ENCODE assay signal across 18 cellular contexts in the genomic region with DNA sequence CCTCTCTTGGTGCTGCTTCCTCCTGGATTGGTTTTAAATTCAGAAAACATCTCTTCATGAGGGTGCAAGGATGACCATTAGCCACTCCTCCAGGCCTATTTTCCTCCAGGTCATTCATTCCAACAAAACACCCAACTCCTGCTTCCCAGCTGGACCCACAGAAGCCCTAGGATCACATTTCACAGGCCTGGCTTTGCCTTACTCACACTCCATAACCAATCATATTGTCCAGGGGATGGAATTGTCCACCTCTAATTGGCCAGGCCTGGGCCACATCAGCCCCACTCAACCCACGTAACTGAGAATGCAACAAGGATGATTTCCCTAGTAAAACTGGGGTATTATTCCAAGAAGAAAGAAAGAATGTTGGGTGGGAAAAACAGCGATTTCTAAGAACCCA.
DNase-seq lines count a peak whose midpoint lies in the region; ATAC-seq, FAIRE-seq and TF ChIP-seq lines count a peak whose summit lies in the region.
"Had no signal": no experiment of that assay in that cellular context is flagged by ENCODE, and none has a peak within 500 bp of the region (broad histone marks: within the 10 kb centered on the region; RNA-seq: fewer than 3 reads in every experiment).

No MANE protein-coding gene starts in this region.

- no peaks in the 10 kb centered on the region for H4K20me1 ChIP-seq in neural progenitor cell (ENCODE audit: low read depth)
- H4K20me1 ChIP-seq: BLaER1 had no signal

- peak; percentile 7 for FAIRE-seq in bronchial epithelial cell (lab: Jason Lieb, UNC)
- FAIRE-seq: A549 had no signal

- ATAC-seq in activated naive CD4-positive, alpha-beta T cell treated with anti-CD3 and anti-CD28 coated beads, Interleukin-2, amount 50 U/mL, for 72 hours = no peak
- ATAC-seq: A549 had no signal

- H3K79me2 ChIP-seq in neural progenitor cell (ENCODE audit: low read depth) = no peaks in the 10 kb centered on the region

- H3K4me3 ChIP-seq in bronchial epithelial cell (ENCODE audit: low read depth, low read length) = no peak overlapping the region
- H3K4me3 ChIP-seq in neural progenitor cell = no peak overlapping the region
- H3K4me3 ChIP-seq: A549, BLaER1 had no signal

- H2AFZ ChIP-seq in neural progenitor cell (replicated peaks) = peak overlapping the region; percentile 69

- H3K4me1 ChIP-seq in neural progenitor cell = peaks cover 7% of the 10 kb centered on the region
- H3K4me1 ChIP-seq: A549, BLaER1 had no signal

- no peak overlapping the region for H3K27ac ChIP-seq in neural progenitor cell
- H3K27ac ChIP-seq: 22Rv1, A549, BLaER1 had no signal

- H3K4me1 Mint-ChIP-seq in neural progenitor cell = peaks cover 4% of the 10 kb centered on the region
- H3K4me1 Mint-ChIP-seq: CD14-positive monocyte had no signal

- no peak for TF ChIP-seq CTCF in bronchial epithelial cell (IDR thresholded peaks at IDR 0.05; ENCODE audit: insufficient read depth, low read length, severe bottlenecking)
- TF ChIP-seq CTCF in neural progenitor cell (IDR thresholded peaks at IDR 0.05) = no peak

- no peaks in the 10 kb centered on the region for H3K9me3 Mint-ChIP-seq in neural progenitor cell
- no peaks in the 10 kb centered on the region for H3K9me3 Mint-ChIP-seq in activated naive CD4-positive, alpha-beta T cell treated with anti-CD3 and anti-CD28 coated beads, Interleukin-2, amount 50 U/mL, for 72 hours
- H3K9me3 Mint-ChIP-seq: CD4-positive, alpha-beta memory T cell; H9 had no signal

- H3K4me2 ChIP-seq in neural progenitor cell = no peak overlapping the region
- H3K4me2 ChIP-seq: A549, BLaER1 had no signal

- H3K27me3 ChIP-seq in bronchial epithelial cell (ENCODE audit: control insufficient read depth, insufficient read depth, low read length) = no peaks in the 10 kb centered on the region
- no peaks in the 10 kb centered on the region for H3K27me3 ChIP-seq in neural progenitor cell
- H3K27me3 ChIP-seq: BLaER1 had no signal

- peak overlapping the region; percentile 31 for H3K4me3 Mint-ChIP-seq in neural progenitor cell
- H3K4me3 Mint-ChIP-seq: CD14-positive monocyte; CD4-positive, alpha-beta memory T cell; H9 had no signal

- H3K27ac Mint-ChIP-seq in neural progenitor cell = no peak overlapping the region
- H3K27ac Mint-ChIP-seq in activated naive CD4-positive, alpha-beta T cell treated with anti-CD3 and anti-CD28 coated beads, Interleukin-2, amount 50 U/mL, for 72 hours = no peak overlapping the region
- H3K27ac Mint-ChIP-seq: CD4-positive, alpha-beta memory T cell; H9 had no signal

- peak; percentile 17 for DNase-seq in NCI-H748 (lab: John Stamatoyannopoulos, UW; ENCODE audit: unreplicated experiment)
- no peak for DNase-seq in NCI-H748 treated with DMSO at 0.1 percent for 48 hours (lab: John Stamatoyannopoulos, UW)
- DNase-seq in bronchial epithelial cell (ENCODE audit: low read depth) = no peak
- DNase-seq in iPS-NIHi11 (ENCODE audit: low spot score) = peak; percentile 38
- DNase-seq in neural progenitor cell (ENCODE audit: low spot score) = peak; percentile 11
- no peak for DNase-seq in NCI-H2029 (lab: John Stamatoyannopoulos, UW)
- no peak for DNase-seq in activated CD4-positive, CD25-positive, alpha-beta regulatory T cell treated with anti-CD3 and anti-CD28 coated beads, Interleukin-2, amount 50 U/mL, for 72 hours
- no peak for DNase-seq in activated naive CD4-positive, alpha-beta T cell treated with anti-CD3 and anti-CD28 coated beads, Interleukin-2, amount 50 U/mL, for 72 hours (ENCODE audit: low spot score in 2 of 2)
- DNase-seq: CD4-positive, alpha-beta memory T cell; DMS153; DMS79; GF-D8; GOT3; H9 had no signal

- H3K36me3 Mint-ChIP-seq in neural progenitor cell = no peaks in the 10 kb centered on the region
- H3K36me3 Mint-ChIP-seq in activated naive CD4-positive, alpha-beta T cell treated with anti-CD3 and anti-CD28 coated beads, Interleukin-2, amount 50 U/mL, for 72 hours = peaks cover 0 to 4% of the 10 kb centered on the region in 2 donors
- H3K36me3 Mint-ChIP-seq: CD14-positive monocyte had no signal

- H3K9ac ChIP-seq in neural progenitor cell = no peak overlapping the region
- H3K9ac ChIP-seq: BLaER1 had no signal

- H3K9me3 ChIP-seq in neural progenitor cell (ENCODE audit: low read depth) = no peaks in the 10 kb centered on the region
- H3K9me3 ChIP-seq: A549, BLaER1 had no signal

- H3K36me3 ChIP-seq in bronchial epithelial cell (ENCODE audit: control insufficient read depth, insufficient read depth, low read length) = no peaks in the 10 kb centered on the region
- H3K36me3 ChIP-seq in neural progenitor cell = no peaks in the 10 kb centered on the region
- H3K36me3 ChIP-seq: BLaER1 had no signal

- H3F3A ChIP-seq in neural progenitor cell (ENCODE audit: low read depth) = no peaks in the 10 kb centered on the region

- peaks cover 5% of the 10 kb centered on the region for H3K27me3 Mint-ChIP-seq in neural progenitor cell (ENCODE audit: insufficient read depth, low read depth)
- H3K27me3 Mint-ChIP-seq: CD4-positive, alpha-beta memory T cell had no signal

Comparison
In these comparisons a context has a peak if more than half of its experiments do, and no peak if none do; other contexts are left out.
1. DNase-seq: peak in NCI-H748 (single experiment), iPS-NIHi11 (single experiment) and neural progenitor cell (single experiment); none in NCI-H748 treated with DMSO at 0.1 percent for 48 hours (single experiment), bronchial epithelial cell (single experiment), NCI-H2029 (single experiment), activated CD4-positive, CD25-positive, alpha-beta regulatory T cell treated with anti-CD3 and anti-CD28 coated beads, Interleukin-2, amount 50 U/mL, for 72 hours (single experiment) and activated naive CD4-positive, alpha-beta T cell treated with anti-CD3 and anti-CD28 coated beads, Interleukin-2, amount 50 U/mL, for 72 hours (0 of 2).